27 cellular contexts compared by ENCODE assay signal in the genomic region with DNA sequence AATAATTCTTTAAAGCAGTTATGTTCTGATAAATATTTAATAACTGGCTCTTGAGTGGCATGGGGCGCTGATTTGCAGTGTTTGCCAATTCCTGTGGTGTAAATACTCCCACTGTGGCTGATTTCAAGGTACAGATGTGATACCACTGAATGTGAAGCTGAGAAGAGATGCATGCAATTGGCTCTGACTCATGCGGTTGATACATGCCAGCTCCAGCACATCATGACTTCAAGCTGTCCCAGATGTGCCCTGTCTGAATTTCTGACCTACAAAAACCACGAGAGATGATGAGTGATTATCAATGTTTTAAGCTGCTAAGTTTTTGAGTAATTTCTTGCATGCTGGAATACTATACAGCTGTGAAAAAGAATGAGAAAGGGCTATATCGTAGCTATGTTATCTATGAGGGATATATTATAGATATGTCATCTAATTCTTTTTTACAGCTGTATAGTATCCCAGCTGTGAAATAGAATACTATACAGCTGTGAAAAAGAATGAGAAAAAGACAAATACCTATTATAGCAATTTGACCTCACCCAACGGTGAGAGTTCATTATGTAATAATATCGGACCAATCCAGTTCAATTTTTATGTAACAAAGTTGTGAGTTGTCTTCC. TPM values are rescaled to one million over a fixed set of nuclear protein-coding genes. Genes with fewer than 3 reads are reported as not detected.
"Had no signal": no experiment of that assay in that cellular context is flagged by ENCODE, and none has a peak within 500 bp of the region (broad histone marks: within the 10 kb centered on the region; RNA-seq: fewer than 3 reads in every experiment).

No MANE protein-coding gene starts in this region.

- H3K27me3 ChIP-seq: gastrocnemius medialis, right atrium auricular region, thyroid gland had no signal

- DNase-seq: activated B cell treated with CpG ODN at 0.5 μM for 24 hours; activated CD4-positive, alpha-beta T cell treated with anti-CD3 and anti-CD28 coated beads for 4 hours; activated CD4-positive, alpha-beta T cell treated with anti-CD3 and anti-CD28 coated beads, Interleukin-2, amount 50 U/mL, for 48 hours; activated effector memory CD4-positive, alpha-beta T cell treated with Interleukin-2 at 50 U/mL for 16 hours; activated naive CD4-positive, alpha-beta T cell treated with anti-CD3 and anti-CD28 coated beads, Interleukin-2, amount 10 ng/mL, durations not matched to agents 7 days and 5 days; activated T-cell treated with anti-CD3 and anti-CD28 coated beads, Interleukin-2, amount 50 U/mL, for 48 hours; dermis blood vessel endothelial cell; effector CD8-positive, alpha-beta T cell; erythroblast; gastrocnemius medialis; hippocampal formation; left ventricle myocardium superior; mammary epithelial cell; midbrain; natural killer cell; stimulated activated CD4-positive, alpha-beta T cell treated with anti-CD3 and anti-CD28 coated beads, Interleukin-12 subunit alpha, Interleukin-12 subunit beta, amount 100 ng/mL, for 4 hours; substantia nigra; T1000; thyroid gland had no signal

- H3K36me3 ChIP-seq: gastrocnemius medialis, prostate gland, right atrium auricular region, thyroid gland had no signal

- ATAC-seq: gastrocnemius medialis, left ventricle myocardium superior, natural killer cell had no signal

- FAIRE-seq: islet of Langerhans had no signal

- H3K9me3 ChIP-seq: prostate gland, thyroid gland had no signal

- H3K4me1 ChIP-seq: gastrocnemius medialis, prostate gland, right atrium auricular region, thyroid gland had no signal

- H3K4me3 ChIP-seq: gastrocnemius medialis, prostate gland, right atrium auricular region, thyroid gland had no signal

- H3K27ac ChIP-seq: gastrocnemius medialis, prostate gland, right atrium auricular region, thyroid gland had no signal

RNA-seq across cellular contexts. Expression of gene ACSBG2, which starts 7.6 kb away (rescaled TPM):
- total RNA-seq: activated B cell treated with CpG ODN at 0.5 μM for 24 hours; activated CD8-positive, alpha-beta memory T cell treated with anti-CD3 and anti-CD28 coated beads for 36 hours; cardiac septum; dermis blood vessel endothelial cell; gastrocnemius medialis; left ventricle myocardium superior; mammary epithelial cell; natural killer cell; osteocyte; right atrium auricular region; skeletal muscle tissue; ureter had no signal
- polyA plus RNA-seq: mammary epithelial cell had no signal
